3 cellular contexts compared by ENCODE assay signal in genomic region chrX:11525685-11526084, GRCh38.
"Had no signal": no experiment of that assay in that cellular context is flagged by ENCODE, and none has a peak within 500 bp of the region (broad histone marks: within the 10 kb centered on the region; RNA-seq: fewer than 3 reads in every experiment).

No MANE protein-coding gene starts in this region.

- H3K4me3 ChIP-seq: GM12878 had no signal

- DNase-seq: GDM1, GF-D8 had no signal
